Comparison of ENCODE assay signal across 1 cellular context in the genomic region with DNA sequence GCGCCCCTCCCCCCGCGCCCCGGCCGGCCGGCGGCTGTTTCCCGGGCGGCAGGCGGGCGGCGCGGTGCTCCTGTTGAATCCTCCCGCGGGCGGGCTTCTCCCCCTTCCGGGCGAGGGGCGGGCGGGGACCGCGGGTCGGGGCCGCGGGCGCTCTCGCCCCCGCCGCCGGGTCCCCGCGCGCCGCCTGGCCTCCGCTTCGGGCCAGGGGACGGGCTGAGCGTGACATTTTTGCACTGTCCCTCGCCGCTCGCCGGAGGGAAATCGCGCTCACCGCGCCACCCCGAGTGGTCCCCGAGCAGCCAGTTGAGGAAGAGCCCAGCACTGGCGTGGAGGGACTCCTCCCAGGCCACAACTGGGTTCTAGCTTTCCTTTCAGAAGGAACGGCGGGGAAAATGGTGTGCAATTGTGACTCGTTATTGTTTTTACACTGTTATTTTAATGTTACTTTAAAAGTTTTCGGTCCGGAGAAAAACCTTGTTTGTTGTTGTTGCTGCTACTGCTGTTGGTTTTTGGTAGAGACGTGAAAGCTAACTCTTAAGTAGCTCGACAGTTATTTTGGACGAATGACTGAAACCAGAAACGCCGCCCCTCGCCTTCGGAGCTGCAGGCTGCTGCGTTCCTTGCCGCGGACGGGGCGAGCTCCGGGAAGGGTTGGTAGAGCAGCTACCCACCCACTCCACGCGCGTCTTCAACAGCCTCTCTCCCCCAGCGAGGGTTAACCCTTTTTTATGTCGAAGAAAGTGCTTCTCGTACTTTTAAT.
TF ChIP-seq lines count a peak whose summit lies in the region.

No MANE protein-coding gene starts in this region.

TF ChIP-seq in A549, 52 proteins besides CTCF, POLR2A, EP300 and RAD21 (continued from another document):
- TF ChIP-seq HDAC2 (IDR thresholded peaks at IDR 0.05): no peak
- TF ChIP-seq RARB (CRISPR knock-in tag; IDR thresholded peaks at IDR 0.05): no peak
- TF ChIP-seq ZNF302 (CRISPR knock-in tag; IDR thresholded peaks at IDR 0.05): no peak
- TF ChIP-seq MYC (IDR thresholded peaks at IDR 0.05; ENCODE audit: borderline replicate concordance, low read length): no peak
- TF ChIP-seq HEYL (CRISPR knock-in tag; IDR thresholded peaks at IDR 0.05): no peak
TF ChIP-seq in A549: peak in this region for 0.
